ENCODE assay signal across 25 cellular contexts in the genomic region with DNA sequence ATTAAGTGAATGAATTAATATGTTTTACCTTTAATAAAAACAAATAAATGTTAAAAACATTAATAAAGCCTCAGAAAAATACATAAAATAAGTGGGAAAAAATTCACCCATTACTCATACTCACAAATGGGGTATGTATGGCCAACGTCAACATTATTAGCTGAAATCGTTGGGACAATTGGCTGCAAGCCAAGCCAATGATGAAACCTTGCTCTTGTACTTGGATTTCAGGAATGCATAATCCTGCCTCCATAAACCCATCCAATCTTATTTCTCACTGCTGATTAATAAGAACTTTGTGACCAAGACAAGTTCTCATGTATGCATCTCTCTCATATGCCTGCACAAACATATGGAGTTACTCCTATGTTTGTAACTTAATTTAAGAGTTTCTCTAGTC. TPM values are rescaled to one million over a fixed set of nuclear protein-coding genes. Genes with fewer than 3 reads are reported as not detected.
DNase-seq lines count a peak whose midpoint lies in the region; ATAC-seq and TF ChIP-seq lines count a peak whose summit lies in the region.
"Had no signal": no experiment of that assay in that cellular context is flagged by ENCODE, and none has a peak within 500 bp of the region (broad histone marks: within the 10 kb centered on the region; RNA-seq: fewer than 3 reads in every experiment).

No MANE protein-coding gene starts in this region.

- ATAC-seq in left cardiac atrium, result no peak
- ATAC-seq in Right ventricle myocardium inferior, result no peak
- ATAC-seq: activated CD4-positive, alpha-beta T cell treated with anti-CD3 and anti-CD28 coated beads for 36 hours; esophagus mucosa; HepG2; T-cell had no signal

- no peak overlapping the region for H2AFZ ChIP-seq in fibroblast of lung (ENCODE audit: low read length)

- H3K4me3 ChIP-seq in fibroblast of lung (replicated peaks in 1 of 4; ENCODE audit: control extremely low read depth in 1 of 4, insufficient read depth in 1 of 4, low read depth in 3 of 4, low read length in 4 of 4), result no peak overlapping the region

- DNase-seq in left cardiac atrium (peak; percentile 25), Right ventricle myocardium inferior (ENCODE audit: missing footprints) (no peak), astrocyte of the hippocampus (ENCODE audit: low read depth, low spot score) (peak; percentile 53), fibroblast of lung (ENCODE audit: low read depth in 2 of 2) (peak; percentile 47 to 66), epidermal melanocyte (ENCODE audit: insufficient read length, low spot score) (no peak), NCI-H2171 (lab: John Stamatoyannopoulos, UW) (no peak), NCI-H2081 treated with DMSO at 0.1 percent for 48 hours (lab: John Stamatoyannopoulos, UW) (no peak), NCI-H345 (lab: John Stamatoyannopoulos, UW) (no peak)
- DNase-seq: activated CD4-positive, alpha-beta T cell treated with anti-CD3 and anti-CD28 coated beads for 36 hours; activated CD8-positive, alpha-beta memory T cell treated with anti-CD3 and anti-CD28 coated beads for 24 hours; activated T-cell treated with anti-CD3 and anti-CD28 coated beads, Interleukin-2, amount 50 U/mL, for 24 hours; amniotic stem cell; Caco-2; DND-41; head of caudate nucleus; naive B cell; NCI-H2171 treated with DMSO at 0.1 percent for 48 hours; NCI-H526 treated with DMSO at 0.1 percent for 48 hours; retina; SHP77 treated with DMSO at 0.1 percent for 48 hours; stimulated activated CD4-positive, alpha-beta T cell treated with anti-CD3 and anti-CD28 coated beads, Interleukin-12 subunit alpha, Interleukin-12 subunit beta, amount 100 ng/mL, for 4 hours; T-cell had no signal

- H4K20me1 ChIP-seq in fibroblast of lung (ENCODE audit: control insufficient read depth, extremely low read depth, insufficient read depth, low read length), result no peaks in the 10 kb centered on the region

- no peaks in the 10 kb centered on the region for H3K4me1 ChIP-seq in fibroblast of lung (ENCODE audit: control insufficient read depth, extremely low read depth, insufficient read depth, low read length)
- H3K4me1 ChIP-seq: Caco-2 had no signal

- no peak overlapping the region for H3K9ac ChIP-seq in fibroblast of lung (ENCODE audit: insufficient read depth, low read length)

- TF ChIP-seq CTCF in fibroblast of lung (conservative IDR thresholded peaks at IDR 0.05 in 1 of 2, IDR thresholded peaks at IDR 0.05 in 1 of 2; ENCODE audit: low read depth in 1 of 2, low read length in 2 of 2), result no peak

- H3K36me3 ChIP-seq in fibroblast of lung (ENCODE audit: control insufficient read depth, insufficient read depth, low read length), result no peaks in the 10 kb centered on the region

- no peaks in the 10 kb centered on the region for H3K9me3 ChIP-seq in fibroblast of lung (ENCODE audit: control insufficient read depth, insufficient read depth, low read depth, low read length)
- H3K9me3 ChIP-seq: Caco-2 had no signal

- no peaks in the 10 kb centered on the region for H3K79me2 ChIP-seq in fibroblast of lung (ENCODE audit: control insufficient read depth, insufficient read depth, low read length)

- H3K4me2 ChIP-seq in fibroblast of lung (ENCODE audit: extremely low read depth, insufficient read depth, low read length), result no peak overlapping the region

- no peaks in the 10 kb centered on the region for H3K27me3 ChIP-seq in fibroblast of lung (ENCODE audit: control insufficient read depth, insufficient read depth, low read length)

- H3K27ac ChIP-seq in fibroblast of lung (ENCODE audit: insufficient read depth, low read length), result no peak overlapping the region

- intact Hi-C loops in left cardiac atrium (cut with DNase I) (no loop called here), Right ventricle myocardium inferior (cut with DNase I) (no loop called here)

RNA-seq across cellular contexts. Expression of a gene that starts 35.3 kb away (rescaled TPM):
- total RNA-seq in left cardiac atrium, result 1 to 10 TPM; 1.2 to 1.7 TPM
- 0.24 TPM for total RNA-seq in Right ventricle myocardium inferior
- 2.1 TPM in 2 replicates for total RNA-seq in fibroblast of lung
- 0.86 and 1.7 TPM in 2 replicates for polyA plus RNA-seq in fibroblast of lung
- polyA plus RNA-seq in fibroblast of lung (2012), result 0.72 and 1.5 TPM in 2 replicates
- 0.59 and 2.2 TPM in 2 replicates for polyA minus RNA-seq in fibroblast of lung (ENCODE audit: low replicate concordance)
- total RNA-seq: activated CD4-positive, alpha-beta T cell treated with anti-CD3 and anti-CD28 coated beads for 36 hours; Caco-2; HepG2; OCI-LY7; T-cell had no signal
- polyA plus RNA-seq: HepG2 had no signal

Comparison
In these comparisons a context has a peak if more than half of its experiments do, and no peak if none do; other contexts are left out.
1. DNase-seq: peak in left cardiac atrium (single experiment), astrocyte of the hippocampus (single experiment) and fibroblast of lung (2 of 2); none in Right ventricle myocardium inferior (single experiment), epidermal melanocyte (single experiment), NCI-H2171 (single experiment), NCI-H2081 treated with DMSO at 0.1 percent for 48 hours (single experiment) and NCI-H345 (single experiment).